ENCODE assay signal across 8 cellular contexts in the genomic region with DNA sequence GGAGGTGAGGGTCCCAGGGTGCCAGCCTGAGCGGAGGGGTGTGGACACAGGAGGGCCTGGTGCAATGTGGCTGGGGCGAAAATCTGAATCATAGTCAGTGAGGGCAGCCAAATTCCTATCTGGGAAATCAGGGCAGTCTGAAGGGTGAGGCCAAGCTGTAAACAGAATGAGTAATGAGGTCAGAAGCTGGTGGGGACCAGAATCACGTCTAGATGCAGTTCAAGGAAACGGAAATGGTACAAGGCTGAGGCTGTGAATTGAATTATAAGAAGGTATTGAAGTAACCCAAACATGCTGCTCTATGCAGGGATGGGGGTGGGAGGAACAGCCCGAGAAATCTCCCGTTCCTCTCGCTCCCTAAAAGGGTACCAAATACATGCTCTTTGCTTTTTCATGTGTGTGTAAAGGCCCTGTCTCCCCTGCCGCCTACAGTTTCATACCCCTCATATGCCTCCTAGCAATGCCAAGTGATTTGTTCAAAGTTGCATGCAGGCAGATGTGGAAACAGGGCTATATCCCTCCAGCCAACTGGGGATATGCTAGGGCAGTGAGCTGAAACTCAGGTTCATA. TPM values are rescaled to one million over a fixed set of nuclear protein-coding genes. Genes with fewer than 3 reads are reported as not detected.
DNase-seq lines count a peak whose midpoint lies in the region; ATAC-seq and TF ChIP-seq lines count a peak whose summit lies in the region.

No MANE protein-coding gene starts in this region.

- 39 to 54% methylated on average over 8 of the region's 8 CpGs for WGBS in upper lobe of left lung, 2 donors

- no peak overlapping the region for H3K4me3 ChIP-seq in upper lobe of left lung

- H3K9me3 ChIP-seq in upper lobe of left lung = no peaks in the 10 kb centered on the region

- peaks cover 4% of the 10 kb centered on the region for H3K27me3 Mint-ChIP-seq in brain

- ATAC-seq in left colon = peak; percentile 83
- ATAC-seq in upper lobe of left lung (ENCODE audit: low FRiP score in 2 of 2) = peak; percentile 74 to 81
- no peak for ATAC-seq in HG02588 (IDR thresholded peaks at IDR 0.05; ENCODE audit: unreplicated experiment)
- no peak for ATAC-seq in GM18505 (IDR thresholded peaks at IDR 0.05; ENCODE audit: unreplicated experiment)
- ATAC-seq in GM21360 (IDR thresholded peaks at IDR 0.05; ENCODE audit: unreplicated experiment) = no peak

- peak; percentile 6 for DNase-seq in stimulated activated CD4-positive, alpha-beta T cell treated with anti-CD3 and anti-CD28 coated beads, Interleukin-4, amount 100 ng/mL, for 24 hours
- no peak for DNase-seq in stimulated activated CD4-positive, alpha-beta T cell treated with anti-CD3 and anti-CD28 coated beads, Interleukin-2, amount 100 ng/mL, for 48 hours
- DNase-seq in left colon = peak; percentile 43 to 70
- peak in 1 of 2 donors; percentile 74 for DNase-seq in upper lobe of left lung

- peak overlapping the region in 2 of 5 experiments; percentile 6 to 38 for H3K4me3 Mint-ChIP-seq in brain

- TF ChIP-seq POLR2A in upper lobe of left lung (IDR thresholded peaks at IDR 0.05) (no peak), GM18505 (IDR thresholded peaks at IDR 0.05; ENCODE audit: borderline replicate concordance, extremely low read depth, insufficient read depth, insufficient read length) (no peak)

- TF ChIP-seq EP300 in upper lobe of left lung (IDR thresholded peaks at IDR 0.05) = peak in 1 of 4 donors; percentile 16

- no peaks in the 10 kb centered on the region for H3K36me3 ChIP-seq in upper lobe of left lung

- H3K36me3 Mint-ChIP-seq in brain = no peaks in the 10 kb centered on the region

- intact Hi-C loops in left colon (cut with DNase I, micrococcal nuclease) = no loop called here

- peak overlapping the region; percentile 54 to 96 (median 78) for H3K27ac Mint-ChIP-seq in brain

- no peaks in the 10 kb centered on the region for H3K27me3 ChIP-seq in upper lobe of left lung

- peaks cover 0 to 5% (median 0%) of the 10 kb centered on the region in 5 experiments for H3K9me3 Mint-ChIP-seq in brain

- H3K27ac ChIP-seq in upper lobe of left lung = peak overlapping the region; percentile 64 to 79 (median 72)

- peaks cover 73% of the 10 kb centered on the region for H3K4me1 Mint-ChIP-seq in brain

- H3K4me1 ChIP-seq in upper lobe of left lung = peaks cover 40 to 59% (median 46%) of the 10 kb centered on the region in 4 donors

- no peak for TF ChIP-seq CTCF in brain (conservative IDR thresholded peaks at IDR 0.05)
- TF ChIP-seq CTCF in upper lobe of left lung (IDR thresholded peaks at IDR 0.05) = no peak

RNA-seq across cellular contexts. Expression of a gene that starts 35.2 kb away (rescaled TPM):
- polyA plus RNA-seq in brain (ENCODE audit: insufficient read depth, low read depth, low replicate concordance) = 102 TPM
- 10 to 100 TPM; 27.1 to 37.0 TPM for total RNA-seq in left colon
- 10 to 100 TPM; 26.9 to 80.9 (median 36.0) TPM for total RNA-seq in upper lobe of left lung

Comparison
In these comparisons a context has a peak if more than half of its experiments do, and no peak if none do; other contexts are left out.
1. DNase-seq: peak in stimulated activated CD4-positive, alpha-beta T cell treated with anti-CD3 and anti-CD28 coated beads, Interleukin-4, amount 100 ng/mL, for 24 hours (single experiment) and left colon (2 of 2); none in stimulated activated CD4-positive, alpha-beta T cell treated with anti-CD3 and anti-CD28 coated beads, Interleukin-2, amount 100 ng/mL, for 48 hours (0 of 2).
2. ATAC-seq: peak in left colon (single experiment) and upper lobe of left lung (2 of 2); none in HG02588 (single experiment), GM18505 (single experiment) and GM21360 (single experiment).